Comparison of ENCODE assay signal across 21 cellular contexts in the genomic region with DNA sequence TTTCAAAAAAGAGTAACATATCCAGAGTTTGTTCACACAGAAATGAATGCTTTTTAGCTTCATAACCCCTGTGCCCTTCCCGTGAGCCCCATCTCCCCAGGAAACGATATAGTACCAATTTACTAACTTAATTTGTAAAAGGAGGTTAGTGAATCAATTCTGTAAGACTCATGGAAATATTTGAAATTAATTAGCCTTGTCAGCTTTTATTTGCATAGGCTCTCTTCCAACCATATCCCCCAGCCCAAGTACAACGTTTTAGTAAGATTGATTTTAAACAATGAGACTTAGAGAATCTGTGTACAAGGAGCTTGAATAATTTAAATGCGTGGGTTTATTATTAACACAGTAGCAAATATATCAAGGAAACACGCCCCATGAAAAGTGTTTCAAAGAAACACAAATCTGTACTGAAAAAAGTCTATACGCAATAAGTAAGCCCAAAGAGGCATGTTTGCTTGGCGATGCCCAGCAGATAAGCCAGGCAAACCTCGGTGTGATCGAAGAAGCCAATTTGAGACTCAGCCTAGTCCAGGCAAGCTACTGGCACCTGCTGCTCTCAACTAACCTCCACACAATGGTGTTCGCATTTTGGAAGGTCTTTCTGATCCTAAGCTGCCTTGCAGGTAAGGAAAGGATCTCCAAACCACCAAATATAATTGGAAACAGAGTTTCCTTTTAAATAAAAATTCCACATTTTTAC. TPM values are rescaled to one million over a fixed set of nuclear protein-coding genes. Genes with fewer than 3 reads are reported as not detected.
DNase-seq lines count a peak whose midpoint lies in the region; ATAC-seq and TF ChIP-seq lines count a peak whose summit lies in the region.
"Had no signal": no experiment of that assay in that cellular context is flagged by ENCODE, and none has a peak within 500 bp of the region (broad histone marks: within the 10 kb centered on the region; RNA-seq: fewer than 3 reads in every experiment).

TSS of gene VSIG1 (plus strand) at position 512 of the 703 bp plus-strand sequence. CDS start at position 578, 66 bp downstream.

- H3K4me1 Mint-ChIP-seq in Calu3 (ENCODE audit: low read depth, unreplicated experiment) (peaks cover 11% of the 10 kb centered on the region), WTC11 (no peaks in the 10 kb centered on the region)
- H3K4me1 Mint-ChIP-seq in naive thymus-derived CD8-positive, alpha-beta T cell: peaks cover 0 to 25% (median 19%) of the 10 kb centered on the region in 4 donors

- BruUV-seq in Calu3 (replicated peaks; lab: Mats Ljungman, UMichigan): no TSS peak

- no peak for ATAC-seq in naive thymus-derived CD8-positive, alpha-beta T cell
- ATAC-seq in WTC11: no peak

- no peak for TF ChIP-seq POLR2A in esophagus muscularis mucosa (IDR thresholded peaks at IDR 0.05; ENCODE audit: low read depth)

- no peak within 1 kb of the TSS for H2AFZ ChIP-seq in hepatocyte
- H2AFZ ChIP-seq: PC-9 had no signal

- no peaks in the 10 kb centered on the region for H3K9me2 ChIP-seq in hepatocyte (replicated peaks; ENCODE audit: insufficient read depth)

- CTCF ChIA-PET in Calu3 (lab: Charles Lee): no interaction called here
- CTCF ChIA-PET in WTC11 (lab: Charles Lee): interaction anchor here (0.6 to 1.6 kb wide), 2 partner anchors 64 to 95 kb away, joined by 3 to 5 read pairs; no protein-coding TSS in a partner anchor

- no peaks in the 10 kb centered on the region for H3K36me3 Mint-ChIP-seq in Calu3 (ENCODE audit: insufficient read depth, unreplicated experiment)
- H3K36me3 Mint-ChIP-seq in naive thymus-derived CD8-positive, alpha-beta T cell: peaks cover 0 to 9% (median 0%) of the 10 kb centered on the region in 3 donors
- no peaks in the 10 kb centered on the region for H3K36me3 Mint-ChIP-seq in WTC11

- no peaks in the 10 kb centered on the region for H4K20me1 ChIP-seq in hepatocyte (ENCODE audit: insufficient read depth, poor library complexity, severe bottlenecking)

- H3K9me3 Mint-ChIP-seq in Calu3 (ENCODE audit: low read depth, unreplicated experiment) (peaks cover 3% of the 10 kb centered on the region), WTC11 (no peaks in the 10 kb centered on the region)
- H3K9me3 Mint-ChIP-seq in naive thymus-derived CD8-positive, alpha-beta T cell: no peaks in the 10 kb centered on the region

- POLR2A ChIA-PET in naive thymus-derived CD8-positive, alpha-beta T cell (lab: Charles Lee): no interaction called here
- POLR2A ChIA-PET in WTC11 (lab: Charles Lee): no interaction called here

- intact Hi-C loops in Calu3 (cut with micrococcal nuclease; ENCODE audit: unreplicated experiment): no loop called here
- intact Hi-C loops in esophagus muscularis mucosa (cut with DNase I): no loop called here

- H3K27me3 Mint-ChIP-seq in Calu3 (ENCODE audit: unreplicated experiment) (no peaks in the 10 kb centered on the region), WTC11 (ENCODE audit: low read depth) (no peaks in the 10 kb centered on the region)
- H3K27me3 Mint-ChIP-seq in naive thymus-derived CD8-positive, alpha-beta T cell: no peaks in the 10 kb centered on the region

- TF ChIP-seq CTCF in Calu3 (IDR thresholded peaks at IDR 0.05; ENCODE audit: unreplicated experiment): no peak
- TF ChIP-seq CTCF in hepatocyte (IDR thresholded peaks at IDR 0.05; ENCODE audit: poor library complexity): no peak
- no peak for TF ChIP-seq CTCF in GM20000 (IDR thresholded peaks at IDR 0.05; ENCODE audit: extremely low read depth, missing control alignments)
- TF ChIP-seq CTCF in esophagus muscularis mucosa (IDR thresholded peaks at IDR 0.05): no peak
- TF ChIP-seq CTCF in WTC11 (IDR thresholded peaks at IDR 0.05): no peak
- TF ChIP-seq CTCF in right atrium auricular region (IDR thresholded peaks at IDR 0.05): no peak

- H3K36me3 ChIP-seq in hepatocyte (replicated peaks; ENCODE audit: insufficient read depth, low read depth) (no peaks in the 10 kb centered on the region), esophagus muscularis mucosa (no peaks in the 10 kb centered on the region), right atrium auricular region (no peaks in the 10 kb centered on the region)

- H3K27ac Mint-ChIP-seq in Calu3 (ENCODE audit: unreplicated experiment) (peak within 1 kb of the TSS; percentile 1), WTC11 (no peak within 1 kb of the TSS)
- H3K27ac Mint-ChIP-seq in naive thymus-derived CD8-positive, alpha-beta T cell: peak within 1 kb of the TSS in 3 of 10 donors; percentile 29 to 68 (median 29)

- H3K4me2 ChIP-seq in hepatocyte: peak within 1 kb of the TSS; percentile 17
- H3K4me2 ChIP-seq: PC-9 had no signal

- WGBS in hepatocyte (ENCODE audit: low lambda C conversion rate, missing lambda C conversion rate): 59% methylated on average over 10 of the region's 10 CpGs
- 74% methylated on average over 10 of the region's 10 CpGs for WGBS in esophagus muscularis mucosa

- DNase-seq in Calu3 (peak; percentile 11), hepatocyte (ENCODE audit: low spot score) (no peak), GM20000 (ENCODE audit: low spot score) (no peak), esophagus muscularis mucosa (ENCODE audit: extremely low spot score) (no peak), WTC11 (ENCODE audit: low spot score) (no peak), right atrium auricular region (ENCODE audit: low spot score) (no peak)
- no peak for DNase-seq in naive thymus-derived CD8-positive, alpha-beta T cell
- DNase-seq: AML-193, C1 segment of cervical spinal cord, DMS79, H7, KBM-7, MM.1S, NCI-H1048, NCI-H1417 treated with DMSO at 0.1 percent for 48 hours, NCI-H187 treated with DMSO at 0.1 percent for 48 hours, NCI-H69, PC-9, RPMI8226, SHP77 had no signal

- no peaks in the 10 kb centered on the region for H3K9me3 ChIP-seq in hepatocyte (ENCODE audit: low read depth)
- H3K9me3 ChIP-seq in esophagus muscularis mucosa: no peaks in the 10 kb centered on the region
- no peaks in the 10 kb centered on the region for H3K9me3 ChIP-seq in right atrium auricular region

- H3K27ac ChIP-seq in hepatocyte (peak within 1 kb of the TSS; percentile 21), esophagus muscularis mucosa (replicated peaks in 1 of 4) (no peak within 1 kb of the TSS), right atrium auricular region (no peak within 1 kb of the TSS)
- H3K27ac ChIP-seq: PC-9 had no signal

- H3K4me1 ChIP-seq in hepatocyte (ENCODE audit: insufficient read depth) (no peaks in the 10 kb centered on the region), esophagus muscularis mucosa (no peaks in the 10 kb centered on the region), right atrium auricular region (no peaks in the 10 kb centered on the region)

- no peak within 1 kb of the TSS for H3K4me3 ChIP-seq in hepatocyte
- no peak within 1 kb of the TSS for H3K4me3 ChIP-seq in esophagus muscularis mucosa
- H3K4me3 ChIP-seq in right atrium auricular region: no peak within 1 kb of the TSS
- H3K4me3 ChIP-seq: PC-9 had no signal

- H3K27me3 ChIP-seq in hepatocyte: no peaks in the 10 kb centered on the region
- H3K27me3 ChIP-seq in esophagus muscularis mucosa: no peaks in the 10 kb centered on the region
- no peaks in the 10 kb centered on the region for H3K27me3 ChIP-seq in right atrium auricular region

- no peaks in the 10 kb centered on the region for H3K79me2 ChIP-seq in hepatocyte

- no peak for TF ChIP-seq EP300 in esophagus muscularis mucosa (IDR thresholded peaks at IDR 0.05)

- no peak within 1 kb of the TSS for H3K4me3 Mint-ChIP-seq in Calu3 (ENCODE audit: low read depth, unreplicated experiment)
- no peak within 1 kb of the TSS for H3K4me3 Mint-ChIP-seq in naive thymus-derived CD8-positive, alpha-beta T cell
- no peak within 1 kb of the TSS for H3K4me3 Mint-ChIP-seq in WTC11

TF ChIP-seq in WTC11, 78 proteins besides CTCF, POLR2A, EP300 and RAD21 (continues in another document):
- TF ChIP-seq JUN (CRISPR knock-in tag; IDR thresholded peaks at IDR 0.05): no peak
- no peak for TF ChIP-seq STAT6 (CRISPR knock-in tag; conservative IDR thresholded peaks at IDR 0.05; ENCODE audit: low read depth)
- no peak for TF ChIP-seq CBFB (CRISPR knock-in tag; IDR thresholded peaks at IDR 0.05; ENCODE audit: low read depth)

RNA-seq across cellular contexts. Expression of gene VSIG1, which starts in this region (rescaled TPM):
- total RNA-seq in Calu3 (2022) (2.6 and 23.2 TPM in 2 replicates), hepatocyte (12.8 and 22.5 TPM in 2 replicates), esophagus muscularis mucosa (under 1 TPM in 1 of 4 donors, not detected in 3; 0.17 TPM), WTC11 (2021) (0.73 to 1.2 TPM (median 0.76 TPM) in 3 replicates), right atrium auricular region (not detected)
- 2.9 and 5.2 TPM in 2 replicates for polyA plus RNA-seq in hepatocyte
- 10 to 100 TPM; 37.3 to 39.5 TPM for total RNA-seq in naive thymus-derived CD8-positive, alpha-beta T cell
- polyA plus RNA-seq in naive thymus-derived CD8-positive, alpha-beta T cell: 10 to 100 TPM in 1 of 3 donors, 1 to 10 TPM in 2; 8.4 to 13.1 (median 9.8) TPM
- total RNA-seq: NCI-H460, PC-9 had no signal
